In the genomic region with DNA sequence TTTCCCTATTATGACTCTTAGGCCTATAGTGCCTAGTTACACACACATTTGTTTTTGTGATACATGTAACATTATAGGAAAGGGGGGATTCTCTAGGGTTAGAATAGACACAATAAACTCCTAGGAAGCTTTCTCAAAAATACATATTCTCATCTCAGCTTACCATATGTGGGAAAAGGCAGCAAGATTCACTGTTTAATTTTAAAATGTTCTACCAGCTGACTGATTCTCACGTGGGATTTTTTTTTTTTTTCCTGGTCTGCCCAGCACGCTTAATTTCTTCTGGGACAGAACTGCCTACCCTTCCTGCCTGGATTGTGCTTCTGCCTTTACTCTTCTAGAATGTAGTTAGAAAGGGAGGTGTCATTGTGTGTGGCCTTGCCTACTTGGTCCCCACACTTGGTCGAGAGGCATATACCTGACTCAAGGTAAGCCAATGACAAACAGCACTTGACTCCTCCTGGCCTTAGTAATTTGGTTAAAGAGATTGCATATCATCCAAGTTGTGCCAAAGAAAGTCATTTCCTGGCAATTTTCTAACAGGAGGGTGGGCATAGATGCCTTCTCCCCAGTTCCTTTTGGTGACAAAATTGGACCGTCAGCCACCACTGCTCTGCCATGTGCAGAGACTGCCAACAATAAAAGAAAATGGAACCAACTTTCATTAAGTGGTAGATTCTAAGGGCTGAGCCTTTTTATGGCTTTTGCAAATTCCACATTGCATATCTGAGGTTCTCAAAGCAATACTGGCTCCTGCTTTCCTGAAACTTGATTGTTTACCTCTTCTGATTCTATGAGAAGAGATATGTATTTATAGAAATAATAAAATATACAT, we compare ENCODE assay signal across 9 cellular contexts. TPM values are rescaled to one million over a fixed set of nuclear protein-coding genes. Genes with fewer than 3 reads are reported as not detected.
A peak's percentile ranks its signal among the peaks of the same experiment; 100 is the strongest.
DNase-seq lines count a peak whose midpoint lies in the region; ATAC-seq and TF ChIP-seq lines count a peak whose summit lies in the region.
"Had no signal": no experiment of that assay in that cellular context is flagged by ENCODE, and none has a peak within 500 bp of the region (broad histone marks: within the 10 kb centered on the region; RNA-seq: fewer than 3 reads in every experiment).

No MANE protein-coding gene starts in this region.

- H2BK12ac ChIP-seq in H9 (ENCODE audit: insufficient read length, low read depth, low read length), result no peak overlapping the region

- H3K4me3 Mint-ChIP-seq in T-helper 1 cell treated with Interleukin-12 subunit alpha and Interleukin-12 subunit beta and Interleukin-4 antibody, amounts not matched to agents 30 μg/mL and 1 μg/mL, for 36 hours, result peak overlapping the region; percentile 90
- peak overlapping the region; percentile 77 to 93 for H3K4me3 Mint-ChIP-seq in stimulated activated naive B cell treated with anti-CD40 and anti-IgM and Interleukin-4, amounts not matched to agents 10 μg/mL and 1 μg/mL and 100 μg/mL, for 72 hours
- no peak overlapping the region; a peak in 1 of 5 replicates for H3K4me3 Mint-ChIP-seq in H9

- H3K36me3 Mint-ChIP-seq in T-helper 1 cell treated with Interleukin-12 subunit alpha and Interleukin-12 subunit beta and Interleukin-4 antibody, amounts not matched to agents 30 μg/mL and 1 μg/mL, for 36 hours (ENCODE audit: low read depth), result peaks cover 6% of the 10 kb centered on the region
- H3K36me3 Mint-ChIP-seq in stimulated activated naive B cell treated with anti-CD40 and anti-IgM and Interleukin-4, amounts not matched to agents 10 μg/mL and 1 μg/mL and 100 μg/mL, for 72 hours, result peaks cover 18 to 21% of the 10 kb centered on the region in 2 donors
- H3K36me3 Mint-ChIP-seq in H9 (ENCODE audit: insufficient read depth in 1 of 3, low read depth in 3 of 3), result peaks cover 2 to 6% (median 2%) of the 10 kb centered on the region in 3 experiments; a peak in 5 of 7 replicates

- TF ChIP-seq CTCF in gastroesophageal sphincter (IDR thresholded peaks at IDR 0.05) (no peak), H9 (conservative IDR thresholded peaks at IDR 0.05) (no peak)

- no peak overlapping the region for H3K23ac ChIP-seq in H9 (ENCODE audit: insufficient read length, low read depth, low read length)

- DNase-seq in activated CD4-positive, CD25-positive, alpha-beta regulatory T cell (lab: John Stamatoyannopoulos, UW), result no peak
- DNase-seq in stimulated activated naive B cell treated with anti-CD40 and anti-IgM and Interleukin-4, amounts not matched to agents 10 μg/mL and 1 μg/mL and 100 μg/mL, for 72 hours, result no peak
- no peak for DNase-seq in H9
- DNase-seq: NCI-H1105 had no signal

- no peak overlapping the region for H2BK20ac ChIP-seq in H9 (ENCODE audit: low read depth, low read length, poor library complexity, severe bottlenecking)

- H3K4ac ChIP-seq in H9 (ENCODE audit: low read depth, low read length), result no peak overlapping the region

- no peak overlapping the region for H2BK5ac ChIP-seq in H9 (ENCODE audit: insufficient read length, low read length)

- H3K27me3 ChIP-seq in gastroesophageal sphincter, result no peaks in the 10 kb centered on the region
- peaks cover 22% of the 10 kb centered on the region; the same call in 1 of the 2 replicates for H3K27me3 ChIP-seq in H9 (ENCODE audit: insufficient read depth, low read length)

- H2AFZ ChIP-seq in H9 (ENCODE audit: low read length), result no peak overlapping the region

- no peak overlapping the region for H4K91ac ChIP-seq in H9 (ENCODE audit: insufficient read length, low read depth, low read length)

- WGBS in gastroesophageal sphincter (ENCODE audit: low coverage in 1 of 2), 2 donors, result 85 to 95% methylated on average over 3 to 4 of the region's 4 CpGs
- WGBS in H9 (ENCODE audit: extremely low coverage, insufficient read length, low lambda C conversion rate), result no CpG with 5 or more reads among the region's 4 CpGs

- TF ChIP-seq POLR2A in gastroesophageal sphincter (IDR thresholded peaks at IDR 0.05), result no peak

- peaks cover 4% of the 10 kb centered on the region for H3K23me2 ChIP-seq in H9 (ENCODE audit: insufficient read length, low read depth, low read length, poor library complexity, severe bottlenecking)

- peak overlapping the region; percentile 97 for H3K27ac Mint-ChIP-seq in T-helper 1 cell treated with Interleukin-12 subunit alpha and Interleukin-12 subunit beta and Interleukin-4 antibody, amounts not matched to agents 30 μg/mL and 1 μg/mL, for 36 hours
- H3K27ac Mint-ChIP-seq in stimulated activated naive B cell treated with anti-CD40 and anti-IgM and Interleukin-4, amounts not matched to agents 10 μg/mL and 1 μg/mL and 100 μg/mL, for 72 hours, result peak overlapping the region; percentile 99
- H3K27ac Mint-ChIP-seq in H9, result peak overlapping the region in 1 of 3 experiments; percentile 70; a peak in 2 of 7 replicates

- no peaks in the 10 kb centered on the region for H3K36me3 ChIP-seq in gastroesophageal sphincter

- no peak overlapping the region for H3K56ac ChIP-seq in H9 (ENCODE audit: insufficient read length, low read depth, low read length)

- peaks cover 48% of the 10 kb centered on the region for H3K4me1 Mint-ChIP-seq in T-helper 1 cell treated with Interleukin-12 subunit alpha and Interleukin-12 subunit beta and Interleukin-4 antibody, amounts not matched to agents 30 μg/mL and 1 μg/mL, for 36 hours (ENCODE audit: low read depth)
- peaks cover 9 to 46% of the 10 kb centered on the region in 2 donors for H3K4me1 Mint-ChIP-seq in stimulated activated naive B cell treated with anti-CD40 and anti-IgM and Interleukin-4, amounts not matched to agents 10 μg/mL and 1 μg/mL and 100 μg/mL, for 72 hours
- peaks cover 28 to 33% of the 10 kb centered on the region in 2 experiments for H3K4me1 Mint-ChIP-seq in H9

- H3K18ac ChIP-seq in H9 (ENCODE audit: insufficient read length, low read depth, low read length), result no peak overlapping the region

- H2BK15ac ChIP-seq in H9 (ENCODE audit: low read depth, low read length), result no peak overlapping the region

- no peaks in the 10 kb centered on the region for H4K20me1 ChIP-seq in H9 (ENCODE audit: control insufficient read depth, insufficient read depth, insufficient read length)

- no peak overlapping the region for H3K14ac ChIP-seq in H9 (ENCODE audit: insufficient read depth, low read length)

- H3K4me1 ChIP-seq in gastroesophageal sphincter (peaks cover 0 to 22% (median 0%) of the 10 kb centered on the region in 3 donors), H9 (ENCODE audit: insufficient read depth, low read length) (peaks cover under 1% of the 10 kb centered on the region; the same call in 1 of the 2 replicates)

- no peak overlapping the region for H4K5ac ChIP-seq in H9 (ENCODE audit: insufficient read length, low read depth, low read length)

- H3K9me3 Mint-ChIP-seq in T-helper 1 cell treated with Interleukin-12 subunit alpha and Interleukin-12 subunit beta and Interleukin-4 antibody, amounts not matched to agents 30 μg/mL and 1 μg/mL, for 36 hours, result no peaks in the 10 kb centered on the region
- peaks cover 4 to 5% of the 10 kb centered on the region in 2 donors for H3K9me3 Mint-ChIP-seq in stimulated activated naive B cell treated with anti-CD40 and anti-IgM and Interleukin-4, amounts not matched to agents 10 μg/mL and 1 μg/mL and 100 μg/mL, for 72 hours
- no peaks in the 10 kb centered on the region; a peak in 1 of 5 replicates for H3K9me3 Mint-ChIP-seq in H9

- no peak overlapping the region for H3K9ac ChIP-seq in H9 (ENCODE audit: extremely low read depth, insufficient read length, low read length)

- no peak overlapping the region for H2BK120ac ChIP-seq in H9 (ENCODE audit: low read depth, low read length, poor library complexity, severe bottlenecking)

- no peak overlapping the region for H2AK5ac ChIP-seq in H9 (ENCODE audit: insufficient read length, low read length)

- no peak overlapping the region for H3K4me2 ChIP-seq in H9 (ENCODE audit: insufficient read depth, insufficient read length, low read length)

- no peak overlapping the region for H4K8ac ChIP-seq in H9 (replicated peaks; ENCODE audit: insufficient read length, low read depth, low read length)

- no peaks in the 10 kb centered on the region for H3K79me1 ChIP-seq in H9 (ENCODE audit: insufficient read depth, low read depth, low read length, poor library complexity, severe bottlenecking)

- no peaks in the 10 kb centered on the region for H3K79me2 ChIP-seq in H9 (ENCODE audit: insufficient read depth, low read length)

- no peaks in the 10 kb centered on the region for H3K9me3 ChIP-seq in gastroesophageal sphincter
- no peaks in the 10 kb centered on the region for H3K9me3 ChIP-seq in H9 (ENCODE audit: control insufficient read depth, low read depth, low read length)

- TF ChIP-seq EP300 in gastroesophageal sphincter (IDR thresholded peaks at IDR 0.05), result no peak

- no peak overlapping the region for H3K4me3 ChIP-seq in gastroesophageal sphincter

- peak; percentile 18 to 28 for ATAC-seq in activated CD4-positive, CD25-positive, alpha-beta regulatory T cell treated with anti-CD3 and anti-CD28 coated beads, Interleukin-2, amount 50 U/mL, for 24 hours
- ATAC-seq in gastroesophageal sphincter (no peak), HG03095 (IDR thresholded peaks at IDR 0.05; ENCODE audit: unreplicated experiment) (no peak), HG03469 (IDR thresholded peaks at IDR 0.05; ENCODE audit: unreplicated experiment) (no peak)
- ATAC-seq in stimulated activated naive B cell treated with anti-CD40 and anti-IgM and Interleukin-4, amounts not matched to agents 10 μg/mL and 1 μg/mL and 100 μg/mL, for 72 hours (replicated peaks), result no peak

- H3T11ph ChIP-seq in H9 (ENCODE audit: low read length), result no peak overlapping the region

- H3K27me3 Mint-ChIP-seq in T-helper 1 cell treated with Interleukin-12 subunit alpha and Interleukin-12 subunit beta and Interleukin-4 antibody, amounts not matched to agents 30 μg/mL and 1 μg/mL, for 36 hours (ENCODE audit: low read depth), result no peaks in the 10 kb centered on the region
- H3K27me3 Mint-ChIP-seq in stimulated activated naive B cell treated with anti-CD40 and anti-IgM and Interleukin-4, amounts not matched to agents 10 μg/mL and 1 μg/mL and 100 μg/mL, for 72 hours, result no peaks in the 10 kb centered on the region
- H3K27me3 Mint-ChIP-seq in H9 (ENCODE audit: low read depth), result peaks cover 70% of the 10 kb centered on the region

- H3K27ac ChIP-seq in gastroesophageal sphincter (peak overlapping the region in 3 of 4 donors; percentile 79 to 88 (median 86)), H9 (ENCODE audit: insufficient read length, low read depth, low read length) (no peak overlapping the region)

RNA-seq across cellular contexts. Expression of gene LEKR1, which starts 8.0 kb away (rescaled TPM):
- 1 to 10 TPM in 1 of 4 donors, not detected in 3; 2.7 TPM for total RNA-seq in gastroesophageal sphincter
- total RNA-seq in H9 (2021), result 0.22 TPM in 1 of 2 replicates, not detected in the other

Comparison
In these comparisons a context has a peak if more than half of its experiments do, and no peak if none do; other contexts are left out.
1. ATAC-seq: peak in activated CD4-positive, CD25-positive, alpha-beta regulatory T cell treated with anti-CD3 and anti-CD28 coated beads, Interleukin-2, amount 50 U/mL, for 24 hours (2 of 2); none in gastroesophageal sphincter (single experiment), stimulated activated naive B cell treated with anti-CD40 and anti-IgM and Interleukin-4, amounts not matched to agents 10 μg/mL and 1 μg/mL and 100 μg/mL, for 72 hours (0 of 2), HG03095 (single experiment) and HG03469 (single experiment).
2. H3K4me3 Mint-ChIP-seq: peak in T-helper 1 cell treated with Interleukin-12 subunit alpha and Interleukin-12 subunit beta and Interleukin-4 antibody, amounts not matched to agents 30 μg/mL and 1 μg/mL, for 36 hours (single experiment) and stimulated activated naive B cell treated with anti-CD40 and anti-IgM and Interleukin-4, amounts not matched to agents 10 μg/mL and 1 μg/mL and 100 μg/mL, for 72 hours (2 of 2); none in H9 (0 of 2).